ENCODE assay signal across 1 cellular context in the genomic region with DNA sequence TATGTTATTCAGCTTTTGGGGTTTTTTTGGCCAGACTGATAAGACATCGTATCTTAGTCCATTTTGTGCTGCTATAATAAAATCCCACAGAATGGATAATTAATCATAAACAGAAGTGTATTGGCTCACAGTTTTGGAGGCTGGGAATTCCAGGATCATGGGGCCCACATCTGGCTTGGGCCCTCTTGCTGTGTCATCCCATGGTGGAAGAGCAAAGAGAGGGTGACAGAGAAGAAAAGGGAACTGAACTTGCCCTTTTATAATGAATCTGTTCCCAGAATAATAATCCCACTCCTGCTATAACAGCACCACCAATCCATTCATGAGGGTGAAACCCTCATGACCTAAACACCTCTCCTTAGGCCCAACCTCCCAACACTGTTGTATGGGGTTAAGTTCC.
TF ChIP-seq lines count a peak whose summit lies in the region.

No MANE protein-coding gene starts in this region.

TF ChIP-seq in H1, 55 proteins besides CTCF, POLR2A, EP300 and RAD21:
- no peak for TF ChIP-seq PHF8 (conservative IDR thresholded peaks at IDR 0.05; ENCODE audit: low read depth, low read length)
- TF ChIP-seq CTBP2 (IDR thresholded peaks at IDR 0.05; ENCODE audit: borderline replicate concordance, insufficient read depth, insufficient read length, low read length) = no peak
- no peak for TF ChIP-seq EGR1 (IDR thresholded peaks at IDR 0.05; ENCODE audit: borderline replicate concordance, low read depth, low read length)
- no peak for TF ChIP-seq SUZ12 (IDR thresholded peaks at IDR 0.05; ENCODE audit: low read length)
- TF ChIP-seq ZNF274 (IDR thresholded peaks at IDR 0.05; ENCODE audit: borderline replicate concordance, extremely low read depth, low read length) = no peak
- no peak for TF ChIP-seq SIX5 (IDR thresholded peaks at IDR 0.05; ENCODE audit: low read depth, low read length)
